8 cellular contexts compared by ENCODE assay signal in genomic region chr1:207495816-207496792, GRCh38. TPM values are rescaled to one million over a fixed set of nuclear protein-coding genes. Genes with fewer than 3 reads are reported as not detected.
DNase-seq lines count a peak whose midpoint lies in the region; TF ChIP-seq lines count a peak whose summit lies in the region.

Gene CR1 (plus strand): TSS chr1:207496157. CDS start chr1:207496268, 111 bp downstream.

- TF ChIP-seq CTCF in GM20000 (IDR thresholded peaks at IDR 0.05; ENCODE audit: extremely low read depth, missing control alignments) = no peak
- no peak for TF ChIP-seq CTCF in parathyroid adenoma (IDR thresholded peaks at IDR 0.05)

- no peaks in the 10 kb centered on the region for H4K20me1 ChIP-seq in BLaER1 treated with 17β-estradiol and CSF1 and Interleukin-3, amounts not matched to agents 10 nM and 100 nM
- H4K20me1 ChIP-seq in Karpas-422 (ENCODE audit: insufficient read depth, low read depth, low read length) = no peaks in the 10 kb centered on the region

- peaks cover 0 to 19% (median 3%) of the 10 kb centered on the region in 10 experiments; a peak in 7 of 20 replicates for H3K4me1 ChIP-seq in BLaER1 treated with 17β-estradiol and CSF1 and Interleukin-3, amounts not matched to agents 10 nM and 100 nM
- H3K4me1 ChIP-seq in Karpas-422 (ENCODE audit: low read length) (no peaks in the 10 kb centered on the region), parathyroid adenoma (no peaks in the 10 kb centered on the region)

- peak; percentile 64 for DNase-seq in GM20000 (ENCODE audit: low spot score)
- no peak for DNase-seq in Karpas-422
- DNase-seq in activated CD8-positive, alpha-beta memory T cell treated with anti-CD3 and anti-CD28 coated beads, Interleukin-2, amount 50 U/mL, for 48 hours = peak; percentile 68
- peak; percentile 8 for DNase-seq in glomerular visceral epithelial cell (ENCODE audit: extremely low spot score)
- no peak for DNase-seq in cortex of kidney (lab: John Stamatoyannopoulos, UW)
- DNase-seq in A172 (ENCODE audit: low spot score) = no peak

- peak within 1 kb of the TSS in 4 of 10 experiments; percentile 31 to 39 (median 36); a peak in 5 of 20 replicates for H3K4me3 ChIP-seq in BLaER1 treated with 17β-estradiol and CSF1 and Interleukin-3, amounts not matched to agents 10 nM and 100 nM
- H3K4me3 ChIP-seq in Karpas-422 (ENCODE audit: low read length) (no peak within 1 kb of the TSS), parathyroid adenoma (ENCODE audit: low read depth, low read length) (peak within 1 kb of the TSS; percentile 9)

- peak within 1 kb of the TSS in 9 of 11 experiments; percentile 7 to 59 (median 30); a peak in 10 of 22 replicates for H3K4me2 ChIP-seq in BLaER1 treated with 17β-estradiol and CSF1 and Interleukin-3, amounts not matched to agents 10 nM and 100 nM
- H3K4me2 ChIP-seq in Karpas-422 (ENCODE audit: low read depth, low read length, poor library complexity, severe bottlenecking) (peak within 1 kb of the TSS; percentile 23), parathyroid adenoma (ENCODE audit: low read length) (peak within 1 kb of the TSS; percentile 59)

- no peaks in the 10 kb centered on the region for H3K27me3 ChIP-seq in BLaER1 treated with 17β-estradiol and CSF1 and Interleukin-3, amounts not matched to agents 10 nM and 100 nM
- H3K27me3 ChIP-seq in Karpas-422 (ENCODE audit: low read length) = no peaks in the 10 kb centered on the region
- H3K27me3 ChIP-seq in parathyroid adenoma (ENCODE audit: control insufficient read depth, insufficient read depth, low read length) = no peaks in the 10 kb centered on the region

- peak within 1 kb of the TSS in 1 of 11 experiments; percentile 23; a peak in 1 of 22 replicates for H3K9ac ChIP-seq in BLaER1 treated with 17β-estradiol and CSF1 and Interleukin-3, amounts not matched to agents 10 nM and 100 nM
- H3K9ac ChIP-seq in Karpas-422 (ENCODE audit: low read length) = no peak within 1 kb of the TSS
- no peak within 1 kb of the TSS for H3K9ac ChIP-seq in parathyroid adenoma

- H2AFZ ChIP-seq in Karpas-422 (ENCODE audit: low read length) (no peak within 1 kb of the TSS), parathyroid adenoma (peak within 1 kb of the TSS; percentile 33)

- no peaks in the 10 kb centered on the region for H3K79me2 ChIP-seq in Karpas-422 (ENCODE audit: low read length)
- H3K79me2 ChIP-seq in parathyroid adenoma = no peaks in the 10 kb centered on the region

- H3K9me3 ChIP-seq in BLaER1 treated with 17β-estradiol and CSF1 and Interleukin-3, amounts not matched to agents 10 nM and 100 nM (replicated peaks in 1 of 11) = peaks cover 0 to 6% (median 0%) of the 10 kb centered on the region in 11 experiments; a peak in 3 of 22 replicates
- H3K9me3 ChIP-seq in Karpas-422 (ENCODE audit: low read length) (no peaks in the 10 kb centered on the region), parathyroid adenoma (ENCODE audit: control insufficient read depth, low read length) (no peaks in the 10 kb centered on the region)

- H3K36me3 ChIP-seq in BLaER1 treated with 17β-estradiol and CSF1 and Interleukin-3, amounts not matched to agents 10 nM and 100 nM = no peaks in the 10 kb centered on the region
- H3K36me3 ChIP-seq in Karpas-422 (ENCODE audit: insufficient read depth, low read length) (no peaks in the 10 kb centered on the region), parathyroid adenoma (ENCODE audit: control insufficient read depth, insufficient read depth, low read length) (no peaks in the 10 kb centered on the region)

- H3K9me2 ChIP-seq in Karpas-422 (replicated peaks; ENCODE audit: insufficient read depth, low read length) = no peaks in the 10 kb centered on the region

- peak within 1 kb of the TSS in 1 of 11 experiments; percentile 36; a peak in 2 of 22 replicates for H3K27ac ChIP-seq in BLaER1 treated with 17β-estradiol and CSF1 and Interleukin-3, amounts not matched to agents 10 nM and 100 nM
- H3K27ac ChIP-seq in Karpas-422 (ENCODE audit: low read length) (no peak within 1 kb of the TSS), parathyroid adenoma (no peak within 1 kb of the TSS)

RNA-seq across cellular contexts. Expression of gene CR1, which starts in this region (rescaled TPM):
- total RNA-seq in Karpas-422 (2014; rRNA removed; shearing (Covaris generic); ENCODE audit: low replicate concordance) = not detected in 2 replicates
- not detected in 2 replicates for total RNA-seq in A172 (2014; rRNA removed; shearing (Covaris generic))

Comparison
In these comparisons a context has a peak if more than half of its experiments do, and no peak if none do; other contexts are left out.
1. DNase-seq: peak in GM20000 (single experiment), activated CD8-positive, alpha-beta memory T cell treated with anti-CD3 and anti-CD28 coated beads, Interleukin-2, amount 50 U/mL, for 48 hours (single experiment) and glomerular visceral epithelial cell (single experiment); none in Karpas-422 (single experiment), cortex of kidney (single experiment) and A172 (single experiment).
2. Peak in every context shown above with its lines, with median percentiles within 50 percentile points of each other: H3K4me2 ChIP-seq.